13 cellular contexts compared by ENCODE assay signal in genomic region chr3:156689589-156689988, GRCh38. TPM values are rescaled to one million over a fixed set of nuclear protein-coding genes. Genes with fewer than 3 reads are reported as not detected.
A peak's percentile ranks its signal among the peaks of the same experiment; 100 is the strongest.
DNase-seq lines count a peak whose midpoint lies in the region; ATAC-seq, FAIRE-seq and TF ChIP-seq lines count a peak whose summit lies in the region.
"Had no signal": no experiment of that assay in that cellular context is flagged by ENCODE, and none has a peak within 500 bp of the region (broad histone marks: within the 10 kb centered on the region; RNA-seq: fewer than 3 reads in every experiment).

No MANE protein-coding gene starts in this region.

- no peak overlapping the region for H3K56ac ChIP-seq in IMR-90 (ENCODE audit: extremely low read depth, insufficient read depth, low read length)

- H3K9ac ChIP-seq in IMR-90 (ENCODE audit: low read depth, low read length) (no peak overlapping the region), endothelial cell of umbilical vein (replicated peaks; ENCODE audit: extremely low read depth, insufficient read depth, low read length) (no peak overlapping the region)

- POLR2A ChIA-PET in IMR-90 (lab: Charles Lee; ENCODE audit: unreplicated experiment) (no interaction called here), endothelial cell of umbilical vein (lab: Charles Lee) (no interaction called here)

- ATAC-seq in GM18498 (IDR thresholded peaks at IDR 0.05; ENCODE audit: unreplicated experiment): peak; percentile 22
- ATAC-seq in IMR-90 (ENCODE audit: low read depth): no peak
- no peak for ATAC-seq in sciatic nerve

- H3K18ac ChIP-seq in IMR-90 (ENCODE audit: low read depth, low read length): peak overlapping the region; percentile 73

- H4K20me1 ChIP-seq in IMR-90 (ENCODE audit: insufficient read depth, low read length) (peaks cover 60% of the 10 kb centered on the region), endothelial cell of umbilical vein (replicated peaks; ENCODE audit: control insufficient read depth, extremely low read depth, insufficient read depth, low read length) (no peaks in the 10 kb centered on the region)

- peak overlapping the region; percentile 27; the same call in 1 of the 3 replicates for H2BK15ac ChIP-seq in IMR-90 (ENCODE audit: low read depth, low read length)

- H2BK20ac ChIP-seq in IMR-90 (ENCODE audit: low read depth, low read length): peak overlapping the region; percentile 68

- TF ChIP-seq POLR2A in IMR-90 (IDR thresholded peaks at IDR 0.05; ENCODE audit: low read depth, low read length) (no peak), endothelial cell of umbilical vein (IDR thresholded peaks at IDR 0.05; ENCODE audit: low read depth, low read length) (no peak)

- no peaks in the 10 kb centered on the region for H3K9me3 ChIP-seq in IMR-90 (ENCODE audit: control insufficient read depth, insufficient read depth, low read length)
- H3K9me3 ChIP-seq in endothelial cell of umbilical vein (replicated peaks; ENCODE audit: control insufficient read depth, insufficient read depth, low read length): no peaks in the 10 kb centered on the region
- H3K9me3 ChIP-seq in BE2C: no peaks in the 10 kb centered on the region
- H3K9me3 ChIP-seq: heart right ventricle had no signal

- peak overlapping the region; percentile 41; the same call in 1 of the 2 replicates for H3K4me3 ChIP-seq in ACC112 (ENCODE audit: low read depth, low read length)
- no peak overlapping the region for H3K4me3 ChIP-seq in IMR-90 (ENCODE audit: insufficient read depth, low read depth, low read length)
- no peak overlapping the region for H3K4me3 ChIP-seq in endothelial cell of umbilical vein (replicated peaks in 1 of 3; ENCODE audit: insufficient read depth in 1 of 3, low read depth in 1 of 3, low read length in 3 of 3)
- H3K4me3 ChIP-seq in BE2C (ENCODE audit: low read depth, low read length): no peak overlapping the region
- H3K4me3 ChIP-seq: heart right ventricle had no signal

- no peaks in the 10 kb centered on the region for H3K27me3 ChIP-seq in ACC112 (ENCODE audit: insufficient read depth, low read length)
- no peaks in the 10 kb centered on the region for H3K27me3 ChIP-seq in IMR-90 (ENCODE audit: control insufficient read depth, insufficient read depth, low read length)
- H3K27me3 ChIP-seq in endothelial cell of umbilical vein (ENCODE audit: control insufficient read depth in 2 of 2, insufficient read depth in 2 of 2, low read length in 2 of 2): no peaks in the 10 kb centered on the region
- H3K27me3 ChIP-seq in BE2C: no peaks in the 10 kb centered on the region
- H3K27me3 ChIP-seq: heart right ventricle had no signal

- TF ChIP-seq CTCF in IMR-90 (conservative IDR thresholded peaks at IDR 0.05; ENCODE audit: low read depth, low read length): no peak
- TF ChIP-seq CTCF in endothelial cell of umbilical vein (IDR thresholded peaks at IDR 0.05; ENCODE audit: extremely low read depth in 1 of 2, insufficient read depth in 1 of 2, low read depth in 1 of 2, low read length in 2 of 2): no peak
- no peak for TF ChIP-seq CTCF in BE2C (IDR thresholded peaks at IDR 0.05; ENCODE audit: low read depth, low read length)

- H3K79me2 ChIP-seq in ACC112 (ENCODE audit: control insufficient read depth, insufficient read depth, low read length, unreplicated experiment): peaks cover 93% of the 10 kb centered on the region
- H3K79me2 ChIP-seq in endothelial cell of umbilical vein (ENCODE audit: control insufficient read depth, insufficient read depth, low read length): peaks cover 86% of the 10 kb centered on the region

- H2AFZ ChIP-seq in ACC112 (ENCODE audit: low read length, unreplicated experiment) (no peak overlapping the region), IMR-90 (replicated peaks; ENCODE audit: low read length, poor library complexity) (no peak overlapping the region), endothelial cell of umbilical vein (ENCODE audit: low read depth, low read length) (no peak overlapping the region)

- peak overlapping the region; percentile 42; the same call in 1 of the 2 replicates for H4K5ac ChIP-seq in IMR-90 (ENCODE audit: low read depth, low read length)

- peak overlapping the region; percentile 92 for H3K27ac ChIP-seq in ACC112 (ENCODE audit: low read depth, low read length)
- peak overlapping the region; percentile 7; the same call in 1 of the 2 replicates for H3K27ac ChIP-seq in IMR-90 (ENCODE audit: insufficient read depth, low read length)
- H3K27ac ChIP-seq in endothelial cell of umbilical vein (ENCODE audit: insufficient read depth, low read depth, low read length): no peak overlapping the region
- H3K27ac ChIP-seq: heart right ventricle had no signal

- WGBS in IMR-90 (ENCODE audit: extremely low coverage in 2 of 2, insufficient read length in 1 of 2), 2 experiments: 0% methylated on average over 1 of the region's 1 CpG; no CpG with 5 or more reads in 1 of the 2 experiments

- TF ChIP-seq RAD21 in IMR-90 (IDR thresholded peaks at IDR 0.05; ENCODE audit: low read length): no peak

- peak overlapping the region; percentile 38 for H2BK120ac ChIP-seq in IMR-90 (ENCODE audit: low read depth, low read length)

- peak overlapping the region; percentile 21 for H3K14ac ChIP-seq in IMR-90 (replicated peaks; ENCODE audit: low read depth, low read length)

- DNase-seq in IMR-90: no peak
- no peak for DNase-seq in endothelial cell of umbilical vein (ENCODE audit: low read depth, low spot score)
- no peak for DNase-seq in BE2C
- DNase-seq in NCI-H526 treated with DMSO at 0.1 percent for 48 hours (lab: John Stamatoyannopoulos, UW): no peak
- no peak for DNase-seq in sciatic nerve (ENCODE audit: low spot score)
- no peak for DNase-seq in NK-92 treated with Interleukin-12 subunit alpha and Interleukin-12 subunit beta, amount 100 ng/mL, for 24 hours (lab: John Stamatoyannopoulos, UW)
- DNase-seq: activated naive CD4-positive, alpha-beta T cell treated with anti-CD3 and anti-CD28 coated beads, Interleukin-2, amount 50 U/mL, for 16 hours; CD4-positive, alpha-beta T cell; heart right ventricle; KBM-7; trophoblast cell had no signal

- H3K79me1 ChIP-seq in IMR-90 (ENCODE audit: low read depth in 1 of 2, low read length in 2 of 2): peaks cover 7 to 42% of the 10 kb centered on the region in 2 experiments

- peak overlapping the region; percentile 59 for H3K4ac ChIP-seq in IMR-90 (ENCODE audit: low read depth, low read length)

- peak overlapping the region; percentile 38 for H2BK5ac ChIP-seq in IMR-90 (ENCODE audit: low read depth, low read length, poor library complexity, severe bottlenecking)

- FAIRE-seq in endothelial cell of umbilical vein (lab: Jason Lieb, UNC): no peak

- in situ Hi-C loops in IMR-90 (cut with MboI; ENCODE audit: low sequenced_read_pairs): loop anchor here (5.0 kb wide), 3 partner anchors 128 to 448 kb away; no protein-coding TSS in a partner anchor

- no peak overlapping the region for H2AK9ac ChIP-seq in IMR-90 (replicated peaks; ENCODE audit: low read depth, low read length, poor library complexity)

- H4K91ac ChIP-seq in IMR-90 (ENCODE audit: insufficient read depth, low read depth, low read length): peak overlapping the region; percentile 78

- peak overlapping the region; percentile 38 to 41; a peak in 2 of 4 replicates for H4K8ac ChIP-seq in IMR-90 (ENCODE audit: low read depth in 2 of 2, low read length in 2 of 2)

- H3K36me3 ChIP-seq in ACC112 (ENCODE audit: insufficient read depth, low read length): peaks cover 22% of the 10 kb centered on the region
- peaks cover 10% of the 10 kb centered on the region for H3K36me3 ChIP-seq in IMR-90 (ENCODE audit: control insufficient read depth, insufficient read depth, low read length)
- H3K36me3 ChIP-seq in endothelial cell of umbilical vein (ENCODE audit: control insufficient read depth in 2 of 2, extremely low read depth in 1 of 2, insufficient read depth in 2 of 2, low read length in 2 of 2): peaks cover 0 to 5% of the 10 kb centered on the region in 2 experiments
- no peaks in the 10 kb centered on the region for H3K36me3 ChIP-seq in BE2C

- CTCF ChIA-PET in IMR-90 (lab: Yijun Ruan, JAX) (interaction anchor here (0.6 to 1.1 kb wide), 2 partner anchors 392 to 448 kb away, joined by 3 to 5 read pairs; no protein-coding TSS in a partner anchor), endothelial cell of umbilical vein (lab: Charles Lee) (interaction anchor here (0.9 to 2.1 kb wide), 4 partner anchors 9 to 448 kb away, joined by 3 to 11 read pairs (median 4); no protein-coding TSS in a partner anchor)

- dilution Hi-C loops in IMR-90 (cut with HindIII; ENCODE audit: low sequenced_read_pairs, unreplicated experiment) (no loop called here), endothelial cell of umbilical vein (cut with MboI; ENCODE audit: extremely low pct_ligation_motif_present, low sequenced_read_pairs) (loop anchor here (25.0 kb wide), 1 partner anchor 448 kb away; no protein-coding TSS in a partner anchor)

- H3K9me1 ChIP-seq in IMR-90 (ENCODE audit: insufficient read depth, low read length): peaks cover 13% of the 10 kb centered on the region
- H3K9me1 ChIP-seq in endothelial cell of umbilical vein (replicated peaks; ENCODE audit: control insufficient read depth, extremely low read depth, insufficient read depth, low read length): no peaks in the 10 kb centered on the region

- intact Hi-C loops in IMR-90 (cut with micrococcal nuclease): no loop called here
- intact Hi-C loops in endothelial cell of umbilical vein (cut with micrococcal nuclease): no loop called here
- intact Hi-C loops in sciatic nerve (cut with DNase I): no loop called here

- H3K4me2 ChIP-seq in IMR-90 (ENCODE audit: low read depth, low read length) (peak overlapping the region; percentile 62), endothelial cell of umbilical vein (ENCODE audit: insufficient read depth, low read length) (peak overlapping the region; percentile 89)

- H3K4me1 ChIP-seq in ACC112 (ENCODE audit: control insufficient read depth, insufficient read depth, low read length, unreplicated experiment): peaks cover 90% of the 10 kb centered on the region
- peaks cover 38% of the 10 kb centered on the region for H3K4me1 ChIP-seq in IMR-90 (ENCODE audit: control insufficient read depth, insufficient read depth, low read length)
- peaks cover 68% of the 10 kb centered on the region for H3K4me1 ChIP-seq in endothelial cell of umbilical vein (ENCODE audit: control insufficient read depth, extremely low read depth, insufficient read depth, low read length)
- no peaks in the 10 kb centered on the region; the same call in 1 of the 2 replicates for H3K4me1 ChIP-seq in BE2C

- peak overlapping the region; percentile 12 for H2AK5ac ChIP-seq in IMR-90 (ENCODE audit: low read depth, low read length)

- no TSS peak for BruUV-seq in IMR-90 (replicated peaks; lab: Mats Ljungman, UMichigan)
- BruUV-seq in endothelial cell of umbilical vein (replicated peaks; lab: Mats Ljungman, UMichigan): no TSS peak

- peak overlapping the region; percentile 63 for H3K23ac ChIP-seq in IMR-90 (ENCODE audit: low read depth, low read length)

RNA-seq across cellular contexts. Expression of gene TIPARP, which starts 15.2 kb away (rescaled TPM):
- 70.8 and 76.4 TPM in 2 replicates for total RNA-seq in IMR-90 (2012; rRNA removed)
- 11.5 and 12.6 TPM in 2 replicates for polyA plus RNA-seq in IMR-90 (2012; rRNA removed)
- polyA plus RNA-seq in IMR-90 (2012; cell fraction: cytosol; rRNA removed): 3.2 and 3.7 TPM in 2 replicates
- polyA plus RNA-seq in IMR-90 (2012; cell fraction: nucleus; rRNA removed; ENCODE audit: low replicate concordance): 3.3 and 39.5 TPM in 2 replicates
- total RNA-seq in endothelial cell of umbilical vein: 20.0 and 21.2 TPM in 2 replicates
- polyA plus RNA-seq in endothelial cell of umbilical vein: 8.1 and 9.1 TPM in 2 replicates
- 11.8 and 13.5 TPM in 2 replicates for polyA plus RNA-seq in endothelial cell of umbilical vein (2011; cell fraction: cytosol; rRNA removed)
- polyA plus RNA-seq in endothelial cell of umbilical vein (2011; cell fraction: nucleus; rRNA removed): 21.4 and 21.9 TPM in 2 replicates
- polyA plus RNA-seq in endothelial cell of umbilical vein (2012): 13.0 and 21.9 TPM in 2 replicates
- 24.8 and 29.4 TPM in 2 replicates for polyA minus RNA-seq in endothelial cell of umbilical vein
- 11.0 TPM for polyA minus RNA-seq in endothelial cell of umbilical vein (2011; cell fraction: cytosol; rRNA and poly(A)+ RNA removed)
- polyA minus RNA-seq in endothelial cell of umbilical vein (2011; cell fraction: nucleus; rRNA and poly(A)+ RNA removed): 119 and 123 TPM in 2 replicates
- 3.3 TPM for polyA plus RNA-seq in BE2C (2012; ENCODE audit: insufficient read depth, insufficient read length, low read depth)
- total RNA-seq in sciatic nerve: 25.7 TPM
